ENCODE assay signal across 1 cellular context in the genomic region with DNA sequence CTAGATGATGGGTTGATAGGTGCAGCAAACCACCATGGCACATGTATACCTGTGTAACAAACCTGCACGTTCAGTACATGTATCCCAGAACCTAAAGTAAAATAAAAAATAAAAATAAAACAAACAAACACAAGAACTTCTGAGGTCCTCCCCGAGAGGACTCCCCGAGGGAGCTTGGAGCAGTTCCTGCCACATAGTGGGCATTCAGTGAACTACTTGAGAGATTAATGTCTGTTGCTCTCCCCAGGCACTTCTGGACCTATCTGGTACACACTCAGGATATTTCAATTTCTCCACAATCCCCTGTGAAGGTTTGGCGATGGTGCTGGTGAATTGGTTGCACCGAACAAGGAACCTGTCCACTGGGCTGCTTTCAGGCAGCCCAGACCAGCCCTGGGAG.
TF ChIP-seq lines count a peak whose summit lies in the region.

No MANE protein-coding gene starts in this region.

TF ChIP-seq in H1, 55 proteins besides CTCF, POLR2A, EP300 and RAD21 (continued from another document):
- no peak for TF ChIP-seq TEAD4 (IDR thresholded peaks at IDR 0.05; ENCODE audit: low read depth, low read length)
